Comparison of ENCODE assay signal across 12 cellular contexts in genomic region chr7:102578486-102578885, GRCh38. TPM values are rescaled to one million over a fixed set of nuclear protein-coding genes. Genes with fewer than 3 reads are reported as not detected.
A peak's percentile ranks its signal among the peaks of the same experiment; 100 is the strongest.
DNase-seq lines count a peak whose midpoint lies in the region; ATAC-seq, FAIRE-seq and TF ChIP-seq lines count a peak whose summit lies in the region.
"Not testable (repeated sequence)": the region's sequence is repeated elsewhere in the genome, so short reads cannot be mapped to it uniquely, and the experiment has no call there.
"Had no signal": no experiment of that assay in that cellular context is flagged by ENCODE, and none has a peak within 500 bp of the region (broad histone marks: within the 10 kb centered on the region; RNA-seq: fewer than 3 reads in every experiment).

No MANE protein-coding gene starts in this region.

- not testable (repeated sequence) for H3K4me3 Mint-ChIP-seq in T-helper 17 cell; activated naive CD4-positive, alpha-beta T cell treated with anti-CD3 and anti-CD28 coated beads, Interleukin-2, amount 50 U/mL, for 24 hours; natural killer cell treated with Interleukin-12 subunit alpha and Interleukin-12 subunit beta and Interleukin-15 and Interleukin-18, amount 100 ng/mL, for 72 hours; stimulated activated effector memory CD8-positive, alpha-beta T cell treated with anti-CD3 and anti-CD28 coated beads, Interleukin-12 subunit alpha, Interleukin-12 subunit beta, amount 100 ng/mL, for 72 hours

- FAIRE-seq in kidney (lab: Jason Lieb, UNC), result not testable (repeated sequence)

- H3K27ac ChIP-seq in kidney (ENCODE audit: low read depth in 2 of 2, low read length in 2 of 2), result not testable (repeated sequence)

- not testable (repeated sequence) for TF ChIP-seq CTCF in kidney (IDR thresholded peaks at IDR 0.05; ENCODE audit: borderline replicate concordance, extremely low read depth, insufficient read depth)

- H3K9ac ChIP-seq in kidney (ENCODE audit: low read length in 2 of 2), result not testable (repeated sequence)

- intact Hi-C loops in Right ventricle myocardium inferior (cut with DNase I); kidney (cut with DNase I): not testable (repeated sequence)

- not testable (repeated sequence) for H3K36me3 ChIP-seq in kidney (ENCODE audit: control insufficient read depth in 1 of 2, insufficient read depth in 2 of 2, low read length in 2 of 2)

- ATAC-seq in T-helper 17 cell, result peak; percentile 16
- ATAC-seq in Right ventricle myocardium inferior, result not testable (repeated sequence)
- peak; percentile 29 to 32 for ATAC-seq in natural killer cell treated with Interleukin-12 subunit alpha and Interleukin-12 subunit beta and Interleukin-15 and Interleukin-18, amount 100 ng/mL, for 72 hours
- peak; percentile 20 for ATAC-seq in stimulated activated effector memory CD8-positive, alpha-beta T cell treated with anti-CD3 and anti-CD28 coated beads, Interleukin-12 subunit alpha, Interleukin-12 subunit beta, amount 100 ng/mL, for 72 hours

- not testable (repeated sequence) for H3K9me3 ChIP-seq in T-helper 17 cell (ENCODE audit: control insufficient read depth, low read length, poor library complexity, severe bottlenecking); kidney (ENCODE audit: control insufficient read depth in 1 of 2, low read length in 2 of 2)

- H3K36me3 Mint-ChIP-seq in T-helper 17 cell (ENCODE audit: low read depth); activated naive CD4-positive, alpha-beta T cell treated with anti-CD3 and anti-CD28 coated beads, Interleukin-2, amount 50 U/mL, for 24 hours; natural killer cell treated with Interleukin-12 subunit alpha and Interleukin-12 subunit beta and Interleukin-15 and Interleukin-18, amount 100 ng/mL, for 72 hours; stimulated activated effector memory CD8-positive, alpha-beta T cell treated with anti-CD3 and anti-CD28 coated beads, Interleukin-12 subunit alpha, Interleukin-12 subunit beta, amount 100 ng/mL, for 72 hours: not testable (repeated sequence)

- H3K4me3 ChIP-seq in kidney (ENCODE audit: low read length in 2 of 2), result not testable (repeated sequence)

- not testable (repeated sequence) for H3K4me1 Mint-ChIP-seq in T-helper 17 cell; activated naive CD4-positive, alpha-beta T cell treated with anti-CD3 and anti-CD28 coated beads, Interleukin-2, amount 50 U/mL, for 24 hours; natural killer cell treated with Interleukin-12 subunit alpha and Interleukin-12 subunit beta and Interleukin-15 and Interleukin-18, amount 100 ng/mL, for 72 hours (ENCODE audit: low read depth in 2 of 2); stimulated activated effector memory CD8-positive, alpha-beta T cell treated with anti-CD3 and anti-CD28 coated beads, Interleukin-12 subunit alpha, Interleukin-12 subunit beta, amount 100 ng/mL, for 72 hours

- H3K27me3 Mint-ChIP-seq in T-helper 17 cell; activated naive CD4-positive, alpha-beta T cell treated with anti-CD3 and anti-CD28 coated beads, Interleukin-2, amount 50 U/mL, for 24 hours; natural killer cell treated with Interleukin-12 subunit alpha and Interleukin-12 subunit beta and Interleukin-15 and Interleukin-18, amount 100 ng/mL, for 72 hours: not testable (repeated sequence)

- DNase-seq in T-helper 17 cell, result not testable (repeated sequence)
- DNase-seq in Right ventricle myocardium inferior (ENCODE audit: missing footprints) (peak; percentile 33), kidney (peak; percentile 47), ureter (ENCODE audit: low spot score) (peak; percentile 37)
- peak; percentile 49 for DNase-seq in natural killer cell treated with Interleukin-12 subunit alpha and Interleukin-12 subunit beta and Interleukin-15 and Interleukin-18, amount 100 ng/mL, for 72 hours (ENCODE audit: low spot score)
- peak in 1 of 2 donors; percentile 64 for DNase-seq in stimulated activated effector memory CD8-positive, alpha-beta T cell treated with anti-CD3 and anti-CD28 coated beads, Interleukin-12 subunit alpha, Interleukin-12 subunit beta, amount 100 ng/mL, for 72 hours (ENCODE audit: low spot score in 2 of 2)

- not testable (repeated sequence) for H3K27ac Mint-ChIP-seq in T-helper 17 cell; natural killer cell treated with Interleukin-12 subunit alpha and Interleukin-12 subunit beta and Interleukin-15 and Interleukin-18, amount 100 ng/mL, for 72 hours; stimulated activated effector memory CD8-positive, alpha-beta T cell treated with anti-CD3 and anti-CD28 coated beads, Interleukin-12 subunit alpha, Interleukin-12 subunit beta, amount 100 ng/mL, for 72 hours
- H3K27ac Mint-ChIP-seq in activated naive CD4-positive, alpha-beta T cell treated with anti-CD3 and anti-CD28 coated beads, Interleukin-2, amount 50 U/mL, for 24 hours, result peak overlapping the region; percentile 51

- H3K9me3 Mint-ChIP-seq in activated naive CD4-positive, alpha-beta T cell treated with anti-CD3 and anti-CD28 coated beads, Interleukin-2, amount 50 U/mL, for 24 hours; natural killer cell treated with Interleukin-12 subunit alpha and Interleukin-12 subunit beta and Interleukin-15 and Interleukin-18, amount 100 ng/mL, for 72 hours; stimulated activated effector memory CD8-positive, alpha-beta T cell treated with anti-CD3 and anti-CD28 coated beads, Interleukin-12 subunit alpha, Interleukin-12 subunit beta, amount 100 ng/mL, for 72 hours: not testable (repeated sequence)

- H3K4me1 ChIP-seq in kidney (ENCODE audit: control insufficient read depth in 1 of 2, insufficient read depth in 1 of 2, low read depth in 1 of 2, low read length in 2 of 2), result not testable (repeated sequence)

RNA-seq across cellular contexts. Expression of gene POLR2J3, which starts 6.1 kb away (rescaled TPM):
- 100 to 1,000 TPM; 102 to 124 TPM for total RNA-seq in T-helper 17 cell
- 8.3 TPM for total RNA-seq in Right ventricle myocardium inferior
- 48.0 TPM for total RNA-seq in kidney
- 70.8 TPM for polyA plus RNA-seq in kidney (ENCODE audit: insufficient read depth, low read depth, low replicate concordance)
- total RNA-seq in natural killer cell treated with Interleukin-12 subunit alpha and Interleukin-12 subunit beta and Interleukin-15 and Interleukin-18, amount 100 ng/mL, for 72 hours, result 100 to 1,000 TPM in 1 of 2 donors, 10 to 100 TPM in 1; 54.0 to 155 TPM
- 64.3 TPM for total RNA-seq in ureter

RNA-seq across cellular contexts. Expression of gene SPDYE2, which starts 27.5 kb away (rescaled TPM):
- under 1 TPM; 0.21 to 0.55 TPM for total RNA-seq in T-helper 17 cell
- not detected for total RNA-seq in Right ventricle myocardium inferior
- total RNA-seq in kidney, result 0.50 TPM
- not detected for polyA plus RNA-seq in kidney (ENCODE audit: insufficient read depth, low read depth, low replicate concordance)
- total RNA-seq in natural killer cell treated with Interleukin-12 subunit alpha and Interleukin-12 subunit beta and Interleukin-15 and Interleukin-18, amount 100 ng/mL, for 72 hours, result under 1 TPM in 1 of 2 donors, not detected in 1; 0.53 TPM
- total RNA-seq in ureter, result 0.52 TPM
- total RNA-seq: Daoy, G401, H4, IMR-90 had no signal
- polyA plus RNA-seq: AG04450, IMR-90 had no signal

RNA-seq across cellular contexts. Expression of gene UPK3BL2, which starts 35.0 kb away (rescaled TPM):
- total RNA-seq in T-helper 17 cell (10 to 100 TPM; 52.5 to 84.2 TPM), Right ventricle myocardium inferior (2.8 TPM), kidney (21.6 TPM), ureter (132 TPM)
- polyA plus RNA-seq in kidney (ENCODE audit: insufficient read depth, low read depth, low replicate concordance), result 6.8 TPM
- total RNA-seq in natural killer cell treated with Interleukin-12 subunit alpha and Interleukin-12 subunit beta and Interleukin-15 and Interleukin-18, amount 100 ng/mL, for 72 hours, result 100 to 1,000 TPM in 1 of 2 donors, 10 to 100 TPM in 1; 26.2 to 105 TPM
- total RNA-seq: G401 had no signal

RNA-seq across cellular contexts. Expression of gene RASA4, which starts 38.1 kb away (rescaled TPM):
- total RNA-seq in T-helper 17 cell (10 to 100 TPM; 58.5 to 61.6 TPM), Right ventricle myocardium inferior (17.1 TPM), kidney (63.3 TPM), ureter (76.5 TPM)
- polyA plus RNA-seq in kidney (ENCODE audit: insufficient read depth, low read depth, low replicate concordance), result 47.0 TPM
- total RNA-seq in natural killer cell treated with Interleukin-12 subunit alpha and Interleukin-12 subunit beta and Interleukin-15 and Interleukin-18, amount 100 ng/mL, for 72 hours, result 10 to 100 TPM in 1 of 2 donors, 1 to 10 TPM in 1; 7.9 to 24.0 TPM
